In the genomic region with DNA sequence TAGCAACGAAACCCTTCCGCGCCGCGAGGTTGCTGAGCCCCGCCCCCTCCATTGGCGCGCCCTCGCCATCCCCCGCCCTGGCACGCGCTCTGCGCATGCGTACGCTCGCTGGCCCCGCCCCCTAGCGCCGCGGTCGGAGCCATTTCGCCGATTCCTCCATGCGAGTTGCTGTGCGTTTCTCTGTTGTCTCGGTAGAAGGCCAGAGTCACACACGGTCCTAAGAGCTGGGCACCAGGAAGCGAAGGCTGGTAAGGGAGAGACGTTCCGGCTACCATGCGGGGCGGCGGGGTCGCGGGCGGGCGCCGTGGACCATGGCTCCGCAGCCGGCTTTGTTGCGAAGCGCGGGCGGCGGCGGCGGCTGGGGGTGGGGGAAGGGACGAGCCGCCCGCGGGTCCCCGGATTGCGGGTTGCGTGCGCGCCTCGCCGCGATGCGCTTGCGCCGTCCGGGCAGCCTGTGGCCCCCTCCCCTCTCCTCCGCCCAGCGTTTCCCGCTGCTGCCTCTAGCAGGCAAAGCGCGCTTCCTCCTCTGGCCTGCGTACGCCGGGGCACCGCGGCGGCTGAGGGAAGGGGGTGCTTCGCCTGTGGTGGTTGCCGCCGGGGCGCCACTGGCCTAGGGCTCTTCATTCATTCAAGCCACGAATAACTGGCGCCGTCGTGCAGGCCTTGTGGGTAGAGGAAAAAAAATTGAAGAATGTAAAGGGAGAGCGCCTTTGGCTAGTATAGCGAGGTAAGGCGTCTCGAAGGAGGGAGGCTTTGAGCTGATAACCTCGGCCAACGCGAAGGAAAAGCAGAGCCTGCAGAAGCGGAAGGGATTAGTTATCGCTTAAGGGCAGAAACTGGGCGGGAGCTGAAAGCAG, we compare ENCODE assay signal across 8 cellular contexts. TPM values are rescaled to one million over a fixed set of nuclear protein-coding genes. Genes with fewer than 3 reads are reported as not detected.
DNase-seq lines count a peak whose midpoint lies in the region; ATAC-seq and TF ChIP-seq lines count a peak whose summit lies in the region.

DHX9 (plus strand) TSS at position 139 of the 857 bp plus-strand sequence. CDS start 3,220 bp downstream, outside the sequence.

- H3K4me3 ChIP-seq in osteoblast (ENCODE audit: insufficient read depth, low read length) (peak within 1 kb of the TSS; percentile 97), thoracic aorta (peak within 1 kb of the TSS; percentile 77)

- H3K27ac Mint-ChIP-seq in activated naive CD4-positive, alpha-beta T cell treated with anti-CD3 and anti-CD28 coated beads, Interleukin-2, amount 50 U/mL, for 72 hours: peak within 1 kb of the TSS; percentile 88 to 99

- TF ChIP-seq CTCF in GM10266 (IDR thresholded peaks at IDR 0.05; ENCODE audit: control insufficient read depth, insufficient read depth, low read depth, missing control alignments): peak; percentile 23
- TF ChIP-seq CTCF in osteoblast (IDR thresholded peaks at IDR 0.05; ENCODE audit: extremely low read depth, low read depth, low read length): no peak
- peak; percentile 22 for TF ChIP-seq CTCF in thoracic aorta (IDR thresholded peaks at IDR 0.05)

- peaks cover 44% of the 10 kb centered on the region for H4K20me1 ChIP-seq in osteoblast (ENCODE audit: insufficient read depth, low read length)

- H3K27ac ChIP-seq in osteoblast (ENCODE audit: low read depth, low read length) (peak within 1 kb of the TSS; percentile 80), thoracic aorta (peak within 1 kb of the TSS; percentile 76 to 91)

- ATAC-seq in HG02610 (IDR thresholded peaks at IDR 0.05; ENCODE audit: unreplicated experiment) (peak; percentile 80), SK-N-SH treated with all-trans-retinoic acid at 6 μM for 48 hours (peak; percentile 87), thoracic aorta (ENCODE audit: insufficient number of reproducible peaks, low FRiP score, low read depth) (peak; percentile 89)
- ATAC-seq in activated naive CD4-positive, alpha-beta T cell treated with anti-CD3 and anti-CD28 coated beads, Interleukin-2, amount 50 U/mL, for 72 hours: peak; percentile 86 to 89

- H3K36me3 Mint-ChIP-seq in activated naive CD4-positive, alpha-beta T cell treated with anti-CD3 and anti-CD28 coated beads, Interleukin-2, amount 50 U/mL, for 72 hours: peaks cover 21 to 41% of the 10 kb centered on the region in 2 donors

- no peaks in the 10 kb centered on the region for H3K27me3 ChIP-seq in osteoblast (ENCODE audit: insufficient read depth, low read length)
- H3K27me3 ChIP-seq in thoracic aorta (replicated peaks; ENCODE audit: insufficient read depth): no peaks in the 10 kb centered on the region

- peak within 1 kb of the TSS; percentile 98 for H2AFZ ChIP-seq in osteoblast (ENCODE audit: low read length)

- no peaks in the 10 kb centered on the region for H3K9me3 Mint-ChIP-seq in activated naive CD4-positive, alpha-beta T cell treated with anti-CD3 and anti-CD28 coated beads, Interleukin-2, amount 50 U/mL, for 72 hours

- H3K4me1 ChIP-seq in osteoblast (ENCODE audit: insufficient read depth, low read length) (peaks cover 22% of the 10 kb centered on the region), thoracic aorta (ENCODE audit: control insufficient read depth in 1 of 2, low read depth in 2 of 2) (peaks cover 16 to 41% of the 10 kb centered on the region in 2 donors)

- peak within 1 kb of the TSS; percentile 99 for H3K4me2 ChIP-seq in osteoblast (ENCODE audit: insufficient read depth, low read length)

- H3K36me3 ChIP-seq in osteoblast (ENCODE audit: insufficient read depth, low read length) (peaks cover 20% of the 10 kb centered on the region), thoracic aorta (no peaks in the 10 kb centered on the region)

- H3K9me3 ChIP-seq in osteoblast (ENCODE audit: low read depth, low read length) (no peaks in the 10 kb centered on the region), thoracic aorta (no peaks in the 10 kb centered on the region)

- peaks cover 49% of the 10 kb centered on the region for H3K79me2 ChIP-seq in osteoblast (ENCODE audit: insufficient read depth, low read length)

- DNase-seq in GM10266 (ENCODE audit: extremely low spot score): peak; percentile 97
- peak; percentile 95 for DNase-seq in NCI-H1092 (lab: John Stamatoyannopoulos, UW)
- DNase-seq in activated naive CD4-positive, alpha-beta T cell treated with anti-CD3 and anti-CD28 coated beads, Interleukin-2, amount 50 U/mL, for 72 hours (ENCODE audit: low spot score in 2 of 2): peak; percentile 96 to 99
- peak; percentile 94 for DNase-seq in glomerular visceral epithelial cell (ENCODE audit: extremely low spot score)
- peak; percentile 98 for DNase-seq in osteoblast (ENCODE audit: insufficient read length, low spot score, missing footprints)
- DNase-seq in thoracic aorta (ENCODE audit: low spot score): peak; percentile 80

TF ChIP-seq in SK-N-SH treated with all-trans-retinoic acid at 6 μM for 48 hours, 23 proteins besides CTCF, POLR2A, EP300 and RAD21:
- TF ChIP-seq, protein P1, sequence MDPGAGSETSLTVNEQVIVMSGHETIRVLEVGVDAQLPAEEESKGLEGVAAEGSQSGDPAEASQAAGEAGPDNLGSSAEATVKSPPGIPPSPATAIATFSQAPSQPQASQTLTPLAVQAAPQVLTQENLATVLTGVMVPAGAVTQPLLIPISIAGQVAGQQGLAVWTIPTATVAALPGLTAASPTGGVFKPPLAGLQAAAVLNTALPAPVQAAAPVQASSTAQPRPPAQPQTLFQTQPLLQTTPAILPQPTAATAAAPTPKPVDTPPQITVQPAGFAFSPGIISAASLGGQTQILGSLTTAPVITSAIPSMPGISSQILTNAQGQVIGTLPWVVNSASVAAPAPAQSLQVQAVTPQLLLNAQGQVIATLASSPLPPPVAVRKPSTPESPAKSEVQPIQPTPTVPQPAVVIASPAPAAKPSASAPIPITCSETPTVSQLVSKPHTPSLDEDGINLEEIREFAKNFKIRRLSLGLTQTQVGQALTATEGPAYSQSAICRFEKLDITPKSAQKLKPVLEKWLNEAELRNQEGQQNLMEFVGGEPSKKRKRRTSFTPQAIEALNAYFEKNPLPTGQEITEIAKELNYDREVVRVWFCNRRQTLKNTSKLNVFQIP (CRISPR knock-in tag; IDR thresholded peaks at IDR 0.05; ENCODE audit: borderline replicate concordance, low read depth): no peak
- TF ChIP-seq ZFP3 (CRISPR knock-in tag; IDR thresholded peaks at IDR 0.05) (no peak), ESRRG (CRISPR knock-in tag; IDR thresholded peaks at IDR 0.05) (no peak), PPARA (CRISPR knock-in tag; IDR thresholded peaks at IDR 0.05; ENCODE audit: borderline replicate concordance) (no peak), ZC3H10 (CRISPR knock-in tag; IDR thresholded peaks at IDR 0.05) (0 out of 2 replicates have a peak, but pooled peaks have one; percentile 55), RARB (CRISPR knock-in tag; IDR thresholded peaks at IDR 0.05) (0 out of 2 replicates have a peak, but pooled peaks have one; percentile 70), ARNTL (CRISPR knock-in tag; IDR thresholded peaks at IDR 0.05; ENCODE audit: borderline replicate concordance, low read depth) (no peak)
- TF ChIP-seq, protein P2, sequence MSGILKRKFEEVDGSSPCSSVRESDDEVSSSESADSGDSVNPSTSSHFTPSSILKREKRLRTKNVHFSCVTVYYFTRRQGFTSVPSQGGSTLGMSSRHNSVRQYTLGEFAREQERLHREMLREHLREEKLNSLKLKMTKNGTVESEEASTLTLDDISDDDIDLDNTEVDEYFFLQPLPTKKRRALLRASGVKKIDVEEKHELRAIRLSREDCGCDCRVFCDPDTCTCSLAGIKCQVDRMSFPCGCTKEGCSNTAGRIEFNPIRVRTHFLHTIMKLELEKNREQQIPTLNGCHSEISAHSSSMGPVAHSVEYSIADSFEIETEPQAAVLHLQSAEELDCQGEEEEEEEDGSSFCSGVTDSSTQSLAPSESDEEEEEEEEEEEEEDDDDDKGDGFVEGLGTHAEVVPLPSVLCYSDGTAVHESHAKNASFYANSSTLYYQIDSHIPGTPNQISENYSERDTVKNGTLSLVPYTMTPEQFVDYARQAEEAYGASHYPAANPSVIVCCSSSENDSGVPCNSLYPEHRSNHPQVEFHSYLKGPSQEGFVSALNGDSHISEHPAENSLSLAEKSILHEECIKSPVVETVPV (CRISPR knock-in tag; IDR thresholded peaks at IDR 0.05): no peak
- TF ChIP-seq, protein P3, sequence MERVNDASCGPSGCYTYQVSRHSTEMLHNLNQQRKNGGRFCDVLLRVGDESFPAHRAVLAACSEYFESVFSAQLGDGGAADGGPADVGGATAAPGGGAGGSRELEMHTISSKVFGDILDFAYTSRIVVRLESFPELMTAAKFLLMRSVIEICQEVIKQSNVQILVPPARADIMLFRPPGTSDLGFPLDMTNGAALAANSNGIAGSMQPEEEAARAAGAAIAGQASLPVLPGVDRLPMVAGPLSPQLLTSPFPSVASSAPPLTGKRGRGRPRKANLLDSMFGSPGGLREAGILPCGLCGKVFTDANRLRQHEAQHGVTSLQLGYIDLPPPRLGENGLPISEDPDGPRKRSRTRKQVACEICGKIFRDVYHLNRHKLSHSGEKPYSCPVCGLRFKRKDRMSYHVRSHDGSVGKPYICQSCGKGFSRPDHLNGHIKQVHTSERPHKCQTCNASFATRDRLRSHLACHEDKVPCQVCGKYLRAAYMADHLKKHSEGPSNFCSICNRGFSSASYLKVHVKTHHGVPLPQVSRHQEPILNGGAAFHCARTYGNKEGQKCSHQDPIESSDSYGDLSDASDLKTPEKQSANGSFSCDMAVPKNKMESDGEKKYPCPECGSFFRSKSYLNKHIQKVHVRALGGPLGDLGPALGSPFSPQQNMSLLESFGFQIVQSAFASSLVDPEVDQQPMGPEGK (CRISPR knock-in tag; IDR thresholded peaks at IDR 0.05; ENCODE audit: borderline replicate concordance): no peak

RNA-seq across cellular contexts. Expression of gene DHX9, which starts in this region (rescaled TPM):
- total RNA-seq in activated naive CD4-positive, alpha-beta T cell treated with anti-CD3 and anti-CD28 coated beads, Interleukin-2, amount 50 U/mL, for 72 hours: 100 to 1,000 TPM; 162 to 212 TPM
- total RNA-seq in osteoblast: 107 and 118 TPM in 2 replicates
- total RNA-seq in thoracic aorta: 10 to 100 TPM; 62.7 to 67.9 TPM

Comparison
In these comparisons a context has a peak if more than half of its experiments do, and no peak if none do; other contexts are left out.
1. Peak in every context shown above with its lines: DNase-seq, ATAC-seq, H3K4me3 ChIP-seq and H3K27ac ChIP-seq.